11 cellular contexts compared by ENCODE assay signal in genomic region chr1:193270996-193271395, GRCh38.
DNase-seq lines count a peak whose midpoint lies in the region; ATAC-seq lines count a peak whose summit lies in the region.
"Had no signal": no experiment of that assay in that cellular context is flagged by ENCODE, and none has a peak within 500 bp of the region (broad histone marks: within the 10 kb centered on the region; RNA-seq: fewer than 3 reads in every experiment).

No MANE protein-coding gene starts in this region.

- H3K9me3 Mint-ChIP-seq in stimulated activated naive CD8-positive, alpha-beta T cell treated with anti-CD3 and anti-CD28 coated beads, Interleukin-15, amount 100 ng/mL, for 72 hours, result peaks cover 32 to 36% of the 10 kb centered on the region in 2 donors

- ATAC-seq in GM19328 (IDR thresholded peaks at IDR 0.05; ENCODE audit: unreplicated experiment) (peak; percentile 93), HG02884 (IDR thresholded peaks at IDR 0.05; ENCODE audit: unreplicated experiment) (peak; percentile 93)
- no peak for ATAC-seq in stimulated activated naive CD8-positive, alpha-beta T cell treated with anti-CD3 and anti-CD28 coated beads, Interleukin-15, amount 100 ng/mL, for 72 hours
- ATAC-seq: T-helper 17 cell had no signal

- no peaks in the 10 kb centered on the region for H3K27me3 Mint-ChIP-seq in stimulated activated naive CD8-positive, alpha-beta T cell treated with anti-CD3 and anti-CD28 coated beads, Interleukin-15, amount 100 ng/mL, for 72 hours
- H3K27me3 Mint-ChIP-seq: T-helper 17 cell had no signal

- H3K4me3 Mint-ChIP-seq in stimulated activated naive CD8-positive, alpha-beta T cell treated with anti-CD3 and anti-CD28 coated beads, Interleukin-15, amount 100 ng/mL, for 72 hours, result no peak overlapping the region
- H3K4me3 Mint-ChIP-seq: activated naive CD4-positive, alpha-beta T cell treated with anti-CD3 and anti-CD28 coated beads for 36 hours; T-helper 17 cell had no signal

- no peak overlapping the region for H3K27ac Mint-ChIP-seq in stimulated activated naive CD8-positive, alpha-beta T cell treated with anti-CD3 and anti-CD28 coated beads, Interleukin-15, amount 100 ng/mL, for 72 hours
- H3K27ac Mint-ChIP-seq: activated naive CD4-positive, alpha-beta T cell treated with anti-CD3 and anti-CD28 coated beads for 36 hours; T-helper 17 cell had no signal

- peaks cover 9% of the 10 kb centered on the region for H3K4me1 Mint-ChIP-seq in stimulated activated naive CD8-positive, alpha-beta T cell treated with anti-CD3 and anti-CD28 coated beads, Interleukin-15, amount 100 ng/mL, for 72 hours

- peak; percentile 28 for DNase-seq in NAMALWA (ENCODE audit: low spot score)
- DNase-seq in smooth muscle cell of the brain vasculature (ENCODE audit: low read depth, low spot score), result peak; percentile 12
- DNase-seq in stimulated activated naive CD8-positive, alpha-beta T cell treated with anti-CD3 and anti-CD28 coated beads, Interleukin-15, amount 100 ng/mL, for 72 hours, result no peak
- DNase-seq in HuH-7 (ENCODE audit: low spot score), result no peak
- DNase-seq in NCI-H1694 treated with DMSO at 0.1 percent for 48 hours (lab: John Stamatoyannopoulos, UW), result no peak
- no peak for DNase-seq in activated CD4-positive, alpha-beta T cell treated with anti-CD3 and anti-CD28 coated beads, Interleukin-2, amount 50 U/mL, for 48 hours
- DNase-seq: activated naive CD4-positive, alpha-beta T cell treated with anti-CD3 and anti-CD28 coated beads for 36 hours; NCI-H2081 treated with DMSO at 0.1 percent for 48 hours; T-helper 17 cell had no signal

Comparison
In these comparisons a context has a peak if more than half of its experiments do, and no peak if none do; other contexts are left out.
1. DNase-seq: peak in NAMALWA (single experiment) and smooth muscle cell of the brain vasculature (single experiment); none in stimulated activated naive CD8-positive, alpha-beta T cell treated with anti-CD3 and anti-CD28 coated beads, Interleukin-15, amount 100 ng/mL, for 72 hours (0 of 2), HuH-7 (single experiment), NCI-H1694 treated with DMSO at 0.1 percent for 48 hours (single experiment) and activated CD4-positive, alpha-beta T cell treated with anti-CD3 and anti-CD28 coated beads, Interleukin-2, amount 50 U/mL, for 48 hours (0 of 2).